Comparison of ENCODE assay signal across 8 cellular contexts in genomic region chr2:111120253-111121027, GRCh38. TPM values are rescaled to one million over a fixed set of nuclear protein-coding genes. Genes with fewer than 3 reads are reported as not detected.
A peak's percentile ranks its signal among the peaks of the same experiment; 100 is the strongest.
DNase-seq lines count a peak whose midpoint lies in the region; ATAC-seq and TF ChIP-seq lines count a peak whose summit lies in the region.

BCL2L11 (plus strand) TSS chr2:111120914; CDS start chr2:111123746, 2,832 bp downstream.

- H3K27ac Mint-ChIP-seq in activated T-cell treated with anti-CD3 and anti-CD28 coated beads, Interleukin-2, amount 50 U/mL, for 72 hours: peak within 1 kb of the TSS; percentile 90
- H3K27ac Mint-ChIP-seq in natural killer cell: peak within 1 kb of the TSS; percentile 86 to 89

- peak within 1 kb of the TSS; percentile 91 for H3K4me3 ChIP-seq in DOHH2 (ENCODE audit: low read length)
- H3K4me3 ChIP-seq in fibroblast of lung (replicated peaks in 1 of 4; ENCODE audit: control extremely low read depth in 1 of 4, insufficient read depth in 1 of 4, low read depth in 3 of 4, low read length in 4 of 4): peak within 1 kb of the TSS; percentile 80 to 93 (median 82)

- H3K36me3 Mint-ChIP-seq in activated T-cell treated with anti-CD3 and anti-CD28 coated beads, Interleukin-2, amount 50 U/mL, for 72 hours (ENCODE audit: insufficient read depth in 2 of 2): peaks cover 8 to 15% of the 10 kb centered on the region in 2 donors
- no peaks in the 10 kb centered on the region for H3K36me3 Mint-ChIP-seq in natural killer cell

- H3K36me3 ChIP-seq in DOHH2 (ENCODE audit: control insufficient read depth, low read length): peaks cover 41% of the 10 kb centered on the region
- H3K36me3 ChIP-seq in fibroblast of lung (ENCODE audit: control insufficient read depth, insufficient read depth, low read length): no peaks in the 10 kb centered on the region

- H3K4me1 ChIP-seq in DOHH2 (ENCODE audit: control insufficient read depth, low read length) (peaks cover 62% of the 10 kb centered on the region), fibroblast of lung (ENCODE audit: control insufficient read depth, extremely low read depth, insufficient read depth, low read length) (peaks cover 5% of the 10 kb centered on the region)

- peak; percentile 56 for TF ChIP-seq CTCF in DOHH2 (IDR thresholded peaks at IDR 0.05; ENCODE audit: low read depth, low read length, poor library complexity, severe bottlenecking)
- TF ChIP-seq CTCF in fibroblast of lung (conservative IDR thresholded peaks at IDR 0.05 in 1 of 2, IDR thresholded peaks at IDR 0.05 in 1 of 2; ENCODE audit: low read depth in 1 of 2, low read length in 2 of 2): no peak
- TF ChIP-seq CTCF in natural killer cell (IDR thresholded peaks at IDR 0.05): no peak

- H3K27me3 Mint-ChIP-seq in activated T-cell treated with anti-CD3 and anti-CD28 coated beads, Interleukin-2, amount 50 U/mL, for 72 hours (ENCODE audit: low read depth): peaks cover 10% of the 10 kb centered on the region
- H3K27me3 Mint-ChIP-seq in natural killer cell (ENCODE audit: low read depth in 2 of 2): peaks cover 39 to 42% of the 10 kb centered on the region in 2 donors

- peak within 1 kb of the TSS; percentile 80 for H2AFZ ChIP-seq in fibroblast of lung (ENCODE audit: low read length)

- H3K4me1 Mint-ChIP-seq in activated T-cell treated with anti-CD3 and anti-CD28 coated beads, Interleukin-2, amount 50 U/mL, for 72 hours (ENCODE audit: low read depth): peaks cover 63% of the 10 kb centered on the region
- peaks cover 47 to 56% of the 10 kb centered on the region in 2 donors for H3K4me1 Mint-ChIP-seq in natural killer cell

- H3K9me3 Mint-ChIP-seq in activated T-cell treated with anti-CD3 and anti-CD28 coated beads, Interleukin-2, amount 50 U/mL, for 72 hours: no peaks in the 10 kb centered on the region
- no peaks in the 10 kb centered on the region for H3K9me3 Mint-ChIP-seq in natural killer cell

- peaks cover 45% of the 10 kb centered on the region for H3K27me3 ChIP-seq in DOHH2 (ENCODE audit: control insufficient read depth, low read length)
- H3K27me3 ChIP-seq in fibroblast of lung (ENCODE audit: control insufficient read depth, insufficient read depth, low read length): peaks cover 15% of the 10 kb centered on the region

- peak; percentile 55 for ATAC-seq in GM21825 (IDR thresholded peaks at IDR 0.05; ENCODE audit: unreplicated experiment)
- peak; percentile 60 to 61 for ATAC-seq in activated T-cell treated with anti-CD3 and anti-CD28 coated beads, Interleukin-2, amount 50 U/mL, for 72 hours (replicated peaks in 1 of 2)
- ATAC-seq in natural killer cell: peak; percentile 74 to 86 (median 80)

- peak within 1 kb of the TSS; percentile 97 for H3K4me2 ChIP-seq in DOHH2 (ENCODE audit: low read length)
- peak within 1 kb of the TSS; percentile 88 for H3K4me2 ChIP-seq in fibroblast of lung (ENCODE audit: extremely low read depth, insufficient read depth, low read length)

- no peaks in the 10 kb centered on the region for H3K9me2 ChIP-seq in DOHH2 (replicated peaks; ENCODE audit: control insufficient read depth, low read length)

- H3K9ac ChIP-seq in fibroblast of lung (ENCODE audit: insufficient read depth, low read length): peak within 1 kb of the TSS; percentile 59

- DNase-seq in Kasumi-1 (lab: John Stamatoyannopoulos, UW) (peak; percentile 69 to 84), RKO (ENCODE audit: low spot score) (peak; percentile 92), fibroblast of lung (ENCODE audit: low read depth in 2 of 2) (peak; percentile 88 to 92), natural killer cell (peak; percentile 85)
- DNase-seq in activated T-cell treated with anti-CD3 and anti-CD28 coated beads, Interleukin-2, amount 50 U/mL, for 72 hours: peak; percentile 92 to 96
- peak; percentile 69 to 86 (median 80) for DNase-seq in stimulated activated naive CD4-positive, alpha-beta T cell (lab: John Stamatoyannopoulos, UW)

- H3K9me3 ChIP-seq in DOHH2 (ENCODE audit: control insufficient read depth, insufficient read depth, low read length) (no peaks in the 10 kb centered on the region), fibroblast of lung (ENCODE audit: control insufficient read depth, insufficient read depth, low read depth, low read length) (no peaks in the 10 kb centered on the region)

- H3K27ac ChIP-seq in DOHH2 (ENCODE audit: low read depth, low read length) (peak within 1 kb of the TSS; percentile 77), fibroblast of lung (ENCODE audit: insufficient read depth, low read length) (peak within 1 kb of the TSS; percentile 49)

- intact Hi-C loops in natural killer cell (cut with micrococcal nuclease): loop anchor here (2.0 to 5.0 kb wide), 2 partner anchors 266 to 443 kb away; partner anchors contain the start of gene BUB1

- peaks cover 46% of the 10 kb centered on the region for H3K79me2 ChIP-seq in DOHH2 (ENCODE audit: control insufficient read depth, low read length)
- no peaks in the 10 kb centered on the region for H3K79me2 ChIP-seq in fibroblast of lung (ENCODE audit: control insufficient read depth, insufficient read depth, low read length)

- H3K4me3 Mint-ChIP-seq in activated T-cell treated with anti-CD3 and anti-CD28 coated beads, Interleukin-2, amount 50 U/mL, for 72 hours: peak within 1 kb of the TSS; percentile 96 to 97
- peak within 1 kb of the TSS; percentile 95 for H3K4me3 Mint-ChIP-seq in natural killer cell

- peaks cover 30% of the 10 kb centered on the region for H4K20me1 ChIP-seq in DOHH2 (ENCODE audit: control insufficient read depth, insufficient read depth, low read depth, low read length)
- no peaks in the 10 kb centered on the region for H4K20me1 ChIP-seq in fibroblast of lung (ENCODE audit: control insufficient read depth, extremely low read depth, insufficient read depth, low read length)

- H3F3A ChIP-seq in DOHH2 (ENCODE audit: control insufficient read depth, insufficient read depth): peaks cover 3% of the 10 kb centered on the region; the same call in 1 of the 2 replicates

RNA-seq across cellular contexts. Expression of gene BCL2L11, which starts in this region (rescaled TPM):
- 10 to 100 TPM; 35.4 to 36.0 TPM for total RNA-seq in activated T-cell treated with anti-CD3 and anti-CD28 coated beads, Interleukin-2, amount 50 U/mL, for 72 hours
- total RNA-seq in fibroblast of lung (10.2 and 10.3 TPM in 2 replicates), natural killer cell (10 to 100 TPM; 27.4 to 56.9 (median 39.9) TPM)
- polyA plus RNA-seq in fibroblast of lung: 1.5 and 1.9 TPM in 2 replicates
- polyA plus RNA-seq in fibroblast of lung (2012): 1.9 and 2.0 TPM in 2 replicates
- polyA minus RNA-seq in fibroblast of lung (ENCODE audit: low replicate concordance): 2.1 and 5.8 TPM in 2 replicates

Comparison
In these comparisons a context has a peak if more than half of its experiments do, and no peak if none do; other contexts are left out.
1. Peak in every context shown above with its lines: DNase-seq, ATAC-seq, H3K4me3 ChIP-seq and H3K27ac ChIP-seq.